In genomic region chr9:75589497-75589896, GRCh38 we compare ENCODE assay signal across 36 cellular contexts.
"Had no signal": no experiment of that assay in that cellular context is flagged by ENCODE, and none has a peak within 500 bp of the region (broad histone marks: within the 10 kb centered on the region; RNA-seq: fewer than 3 reads in every experiment).

No MANE protein-coding gene starts in this region.

- H3K27ac ChIP-seq: adrenal gland, body of pancreas, brain microvascular endothelial cell, breast epithelium, VCaP had no signal

- H3K4me1 Mint-ChIP-seq: activated B cell treated with CpG ODN at 0.5 μM for 24 hours; activated CD4-positive, alpha-beta T cell treated with anti-CD3 and anti-CD28 coated beads, Interleukin-2, amount 10 ng/mL, durations not matched to agents 24 days and 14 days; activated naive CD8-positive, alpha-beta T cell treated with anti-CD3 and anti-CD28 coated beads for 36 hours; activated T-helper 17 cell treated with anti-CD3 and anti-CD28 coated beads, Interleukin-2, amount 50 U/mL, for 72 hours had no signal

- H3K27ac Mint-ChIP-seq: activated B cell treated with CpG ODN at 0.5 μM for 24 hours; activated CD4-positive, alpha-beta memory T cell treated with anti-CD3 and anti-CD28 coated beads for 36 hours; activated CD4-positive, alpha-beta T cell treated with anti-CD3 and anti-CD28 coated beads, Interleukin-2, amount 10 ng/mL, durations not matched to agents 24 days and 14 days; activated CD8-positive, alpha-beta T cell treated with anti-CD3 and anti-CD28 coated beads for 36 hours; activated naive CD4-positive, alpha-beta T cell treated with anti-CD3 and anti-CD28 coated beads for 36 hours; activated naive CD4-positive, alpha-beta T cell treated with anti-CD3 and anti-CD28 coated beads, Interleukin-2, amount 50 U/mL, for 72 hours; activated naive CD8-positive, alpha-beta T cell treated with anti-CD3 and anti-CD28 coated beads for 36 hours; activated T-cell treated with anti-CD3 and anti-CD28 coated beads, Interleukin-2, amount 50 U/mL, for 72 hours; activated T-helper 1 cell treated with anti-CD3 and anti-CD28 coated beads, Interleukin-12 subunit alpha, Interleukin-12 subunit beta, Interleukin-2, Interleukin-4 antibody, amounts not matched to agents 30 ng/mL and 10 ng/mL and 1 ng/mL, durations not matched to agents 14 hours and 24 hours and 36 hours; activated T-helper 17 cell treated with anti-CD3 and anti-CD28 coated beads, Interleukin-2, amount 50 U/mL, for 72 hours; T-helper 1 cell treated with Interleukin-12 subunit alpha and Interleukin-12 subunit beta and Interleukin-4 antibody, amounts not matched to agents 30 μg/mL and 1 μg/mL, for 36 hours; T-helper 2 cell treated with Interferon-gamma antibody and Interleukin-4, amounts not matched to agents 5 μg/mL and 100 μg/mL, for 36 hours had no signal

- H3K9me3 Mint-ChIP-seq: activated B cell treated with CpG ODN at 0.5 μM for 24 hours; activated CD4-positive, alpha-beta T cell treated with anti-CD3 and anti-CD28 coated beads, Interleukin-2, amount 10 ng/mL, durations not matched to agents 24 days and 14 days; activated CD8-positive, alpha-beta T cell treated with anti-CD3 and anti-CD28 coated beads for 36 hours; activated naive CD8-positive, alpha-beta T cell treated with anti-CD3 and anti-CD28 coated beads for 36 hours; activated T-helper 1 cell treated with anti-CD3 and anti-CD28 coated beads, Interleukin-12 subunit alpha, Interleukin-12 subunit beta, Interleukin-2, Interleukin-4 antibody, amounts not matched to agents 30 ng/mL and 10 ng/mL and 1 ng/mL, durations not matched to agents 14 hours and 24 hours and 36 hours; T-helper 1 cell treated with Interleukin-12 subunit alpha and Interleukin-12 subunit beta and Interleukin-4 antibody, amounts not matched to agents 30 μg/mL and 1 μg/mL, for 36 hours; T-helper 2 cell treated with Interferon-gamma antibody and Interleukin-4, amounts not matched to agents 5 μg/mL and 100 μg/mL, for 36 hours had no signal

- H3K36me3 ChIP-seq: adrenal gland, brain microvascular endothelial cell, breast epithelium had no signal

- H3K4me1 ChIP-seq: adrenal gland, body of pancreas, breast epithelium had no signal

- DNase-seq: activated B cell treated with CpG ODN at 0.5 μM for 24 hours; activated CD4-positive, alpha-beta memory T cell treated with anti-CD3 and anti-CD28 coated beads for 36 hours; activated CD4-positive, alpha-beta T cell treated with anti-CD3 and anti-CD28 coated beads for 4 hours; activated CD4-positive, alpha-beta T cell treated with anti-CD3 and anti-CD28 coated beads, Interleukin-2, amount 10 ng/mL, durations not matched to agents 24 days and 14 days; activated CD4-positive, alpha-beta T cell treated with anti-CD3 and anti-CD28 coated beads, Interleukin-2, amount 50 U/mL, for 1 hour; activated CD4-positive, alpha-beta T cell treated with anti-CD3 and anti-CD28 coated beads, Interleukin-2, amount 50 U/mL, for 4 hours; activated CD4-positive, CD25-positive, alpha-beta regulatory T cell treated with anti-CD3 and anti-CD28 coated beads, Interleukin-2, amount 50 U/mL, for 72 hours; activated CD8-positive, alpha-beta memory T cell treated with anti-CD3 and anti-CD28 coated beads, Interleukin-2, amount 50 U/mL, for 4 hours; activated CD8-positive, alpha-beta T cell treated with anti-CD3 and anti-CD28 coated beads for 36 hours; activated effector memory CD4-positive, alpha-beta T cell treated with anti-CD3 and anti-CD28 coated beads, Interleukin-2, amount 50 U/mL, for 16 hours; activated gamma-delta T cell treated with Interleukin-2 at 50 U/mL for 16 hours; activated naive CD4-positive, alpha-beta T cell; activated naive CD4-positive, alpha-beta T cell treated with anti-CD3 and anti-CD28 coated beads for 36 hours; activated naive CD4-positive, alpha-beta T cell treated with anti-CD3 and anti-CD28 coated beads, Interleukin-2, amount 50 U/mL, for 16 hours; activated naive CD8-positive, alpha-beta T cell treated with anti-CD3 and anti-CD28 coated beads for 36 hours; activated T-cell treated with anti-CD3 and anti-CD28 coated beads for 4 hours; activated T-cell treated with anti-CD3 and anti-CD28 coated beads, Interleukin-2, amount 50 U/mL, for 1 hour; activated T-cell treated with anti-CD3 and anti-CD28 coated beads, Interleukin-2, amount 50 U/mL, for 4 hours; activated T-cell treated with anti-CD3 and anti-CD28 coated beads, Interleukin-2, amount 50 U/mL, for 72 hours; adrenal gland; amniotic stem cell; aorta; body of pancreas; brain microvascular endothelial cell; central memory CD4-positive, alpha-beta T cell; SW 1271; T-helper 1 cell; T-helper 2 cell; T-helper 9 cell had no signal

- ATAC-seq: activated CD8-positive, alpha-beta T cell treated with anti-CD3 and anti-CD28 coated beads for 36 hours; activated naive CD4-positive, alpha-beta T cell treated with anti-CD3 and anti-CD28 coated beads, Interleukin-2, amount 50 U/mL, for 72 hours; activated T-cell treated with anti-CD3 and anti-CD28 coated beads, Interleukin-2, amount 50 U/mL, for 4 hours; activated T-cell treated with anti-CD3 and anti-CD28 coated beads, Interleukin-2, amount 50 U/mL, for 72 hours; activated T-helper 17 cell treated with anti-CD3 and anti-CD28 coated beads, Interleukin-2, amount 50 U/mL, for 72 hours; body of pancreas had no signal

- H3K27me3 Mint-ChIP-seq: activated B cell treated with CpG ODN at 0.5 μM for 24 hours; activated CD4-positive, alpha-beta memory T cell treated with anti-CD3 and anti-CD28 coated beads for 36 hours; activated CD4-positive, alpha-beta T cell treated with anti-CD3 and anti-CD28 coated beads, Interleukin-2, amount 10 ng/mL, durations not matched to agents 24 days and 14 days had no signal

- H3K4me3 Mint-ChIP-seq: activated B cell treated with CpG ODN at 0.5 μM for 24 hours; activated CD4-positive, alpha-beta memory T cell treated with anti-CD3 and anti-CD28 coated beads for 36 hours; activated CD4-positive, alpha-beta T cell treated with anti-CD3 and anti-CD28 coated beads, Interleukin-2, amount 10 ng/mL, durations not matched to agents 24 days and 14 days; activated CD8-positive, alpha-beta T cell treated with anti-CD3 and anti-CD28 coated beads for 36 hours; activated naive CD4-positive, alpha-beta T cell treated with anti-CD3 and anti-CD28 coated beads for 36 hours; activated naive CD8-positive, alpha-beta T cell treated with anti-CD3 and anti-CD28 coated beads for 36 hours; activated T-cell treated with anti-CD3 and anti-CD28 coated beads, Interleukin-2, amount 50 U/mL, for 4 hours; activated T-cell treated with anti-CD3 and anti-CD28 coated beads, Interleukin-2, amount 50 U/mL, for 72 hours; activated T-helper 1 cell treated with anti-CD3 and anti-CD28 coated beads, Interleukin-12 subunit alpha, Interleukin-12 subunit beta, Interleukin-2, Interleukin-4 antibody, amounts not matched to agents 30 ng/mL and 10 ng/mL and 1 ng/mL, durations not matched to agents 14 hours and 24 hours and 36 hours; activated T-helper 17 cell treated with anti-CD3 and anti-CD28 coated beads, Interleukin-2, amount 50 U/mL, for 72 hours; T-helper 1 cell treated with Interleukin-12 subunit alpha and Interleukin-12 subunit beta and Interleukin-4 antibody, amounts not matched to agents 30 μg/mL and 1 μg/mL, for 36 hours; T-helper 2 cell treated with Interferon-gamma antibody and Interleukin-4, amounts not matched to agents 5 μg/mL and 100 μg/mL, for 36 hours had no signal

- H3K4me3 ChIP-seq: adrenal gland, body of pancreas, breast epithelium had no signal

- H3K9me3 ChIP-seq: adrenal gland, body of pancreas, breast epithelium had no signal

- H3K27me3 ChIP-seq: adrenal gland, body of pancreas, brain microvascular endothelial cell, breast epithelium had no signal

- H3K36me3 Mint-ChIP-seq: activated CD4-positive, alpha-beta memory T cell treated with anti-CD3 and anti-CD28 coated beads for 36 hours; activated naive CD4-positive, alpha-beta T cell treated with anti-CD3 and anti-CD28 coated beads, Interleukin-2, amount 50 U/mL, for 72 hours; activated naive CD8-positive, alpha-beta T cell treated with anti-CD3 and anti-CD28 coated beads for 36 hours had no signal
